8 cellular contexts compared by ENCODE assay signal in the genomic region with DNA sequence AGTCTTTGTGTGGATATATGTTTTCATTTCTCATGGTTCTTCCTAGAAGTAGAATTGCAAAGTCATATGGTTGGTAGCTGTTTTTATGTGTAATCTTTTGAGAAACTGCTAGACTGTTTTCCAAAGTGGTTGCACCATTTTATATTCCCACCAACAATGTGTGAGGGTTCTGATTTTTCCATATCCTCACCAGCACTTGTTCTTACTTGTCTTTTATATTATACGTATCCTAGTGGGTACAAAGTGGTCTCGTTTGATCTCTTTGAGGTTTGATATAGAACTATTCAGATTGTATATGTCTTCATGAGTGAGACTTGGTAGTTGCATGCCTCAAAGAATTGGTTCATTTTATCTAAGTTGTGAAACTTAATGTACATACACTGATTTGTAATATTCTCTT.
"Had no signal": no experiment of that assay in that cellular context is flagged by ENCODE, and none has a peak within 500 bp of the region (broad histone marks: within the 10 kb centered on the region; RNA-seq: fewer than 3 reads in every experiment).

No MANE protein-coding gene starts in this region.

- H3K4me3 ChIP-seq: GM12878 had no signal

- ATAC-seq: GM12878 had no signal

- DNase-seq: GDM1, GF-D8 had no signal

- FAIRE-seq: G401.6, GM12891, GM12892, GM18507, GM19239 had no signal
